ENCODE assay signal across 9 cellular contexts in genomic region chr14:75069811-75070145, GRCh38. TPM values are rescaled to one million over a fixed set of nuclear protein-coding genes. Genes with fewer than 3 reads are reported as not detected.
DNase-seq lines count a peak whose midpoint lies in the region; ATAC-seq and FAIRE-seq lines count a peak whose summit lies in the region.
"Had no signal": no experiment of that assay in that cellular context is flagged by ENCODE, and none has a peak within 500 bp of the region (broad histone marks: within the 10 kb centered on the region; RNA-seq: fewer than 3 reads in every experiment).

No MANE protein-coding gene starts in this region.

- no peaks in the 10 kb centered on the region for H3K36me3 Mint-ChIP-seq in activated T-helper 2 cell treated with anti-CD3 and anti-CD28 coated beads, Interferon-gamma antibody, Interleukin-2, Interleukin-4, amounts not matched to agents 10 μg/mL and 5 μg/mL and 100 μg/mL, durations not matched to agents 14 hours and 24 hours and 36 hours (ENCODE audit: low read depth)
- H3K36me3 Mint-ChIP-seq in stimulated activated memory B cell treated with anti-CD40 and anti-IgM and Interleukin-4, amounts not matched to agents 10 μg/mL and 1 μg/mL and 100 μg/mL, for 72 hours = no peaks in the 10 kb centered on the region

- H3K4me3 ChIP-seq in HUES64 (ENCODE audit: low read length) (peak overlapping the region; percentile 63), iPS-11a (ENCODE audit: low read depth, low read length) (peak overlapping the region; percentile 65)

- H3K27me3 Mint-ChIP-seq in activated T-helper 2 cell treated with anti-CD3 and anti-CD28 coated beads, Interferon-gamma antibody, Interleukin-2, Interleukin-4, amounts not matched to agents 10 μg/mL and 5 μg/mL and 100 μg/mL, durations not matched to agents 14 hours and 24 hours and 36 hours (ENCODE audit: low read depth) = no peaks in the 10 kb centered on the region
- H3K27me3 Mint-ChIP-seq in stimulated activated memory B cell treated with anti-CD40 and anti-IgM and Interleukin-4, amounts not matched to agents 10 μg/mL and 1 μg/mL and 100 μg/mL, for 72 hours = no peaks in the 10 kb centered on the region

- H3K27ac ChIP-seq in HUES64 (ENCODE audit: low read depth, low read length) = peak overlapping the region; percentile 55; the same call in 1 of the 2 replicates

- H3K27ac Mint-ChIP-seq in activated T-helper 2 cell treated with anti-CD3 and anti-CD28 coated beads, Interferon-gamma antibody, Interleukin-2, Interleukin-4, amounts not matched to agents 10 μg/mL and 5 μg/mL and 100 μg/mL, durations not matched to agents 14 hours and 24 hours and 36 hours = peak overlapping the region; percentile 34
- no peak overlapping the region for H3K27ac Mint-ChIP-seq in stimulated activated memory B cell treated with anti-CD40 and anti-IgM and Interleukin-4, amounts not matched to agents 10 μg/mL and 1 μg/mL and 100 μg/mL, for 72 hours

- 20% methylated on average over 12 of the region's 12 CpGs for WGBS in HUES64

- H3K9ac ChIP-seq in HUES64 (ENCODE audit: low read depth, low read length) = no peak overlapping the region; the same call in none of the 2 replicates

- H3K9me3 ChIP-seq in HUES64 (ENCODE audit: insufficient read depth, low read depth, low read length) = no peaks in the 10 kb centered on the region

- peaks cover 8% of the 10 kb centered on the region for H3K4me1 ChIP-seq in HUES64 (ENCODE audit: insufficient read depth, low read length)

- no peak for ATAC-seq in stimulated activated memory B cell treated with anti-CD40 and anti-IgM and Interleukin-4, amounts not matched to agents 10 μg/mL and 1 μg/mL and 100 μg/mL, for 72 hours
- ATAC-seq in GM21576 (IDR thresholded peaks at IDR 0.05; ENCODE audit: unreplicated experiment) = no peak

- peaks cover 3% of the 10 kb centered on the region for H3K4me1 Mint-ChIP-seq in activated T-helper 2 cell treated with anti-CD3 and anti-CD28 coated beads, Interferon-gamma antibody, Interleukin-2, Interleukin-4, amounts not matched to agents 10 μg/mL and 5 μg/mL and 100 μg/mL, durations not matched to agents 14 hours and 24 hours and 36 hours (ENCODE audit: low read depth)
- peaks cover 6% of the 10 kb centered on the region for H3K4me1 Mint-ChIP-seq in stimulated activated memory B cell treated with anti-CD40 and anti-IgM and Interleukin-4, amounts not matched to agents 10 μg/mL and 1 μg/mL and 100 μg/mL, for 72 hours

- intact Hi-C loops in activated T-helper 2 cell treated with anti-CD3 and anti-CD28 coated beads, Interferon-gamma antibody, Interleukin-2, Interleukin-4, amounts not matched to agents 10 μg/mL and 5 μg/mL and 100 μg/mL, durations not matched to agents 14 hours and 24 hours and 36 hours (cut with micrococcal nuclease) = no loop called here

- H3K36me3 ChIP-seq in HUES64 (ENCODE audit: insufficient read depth, low read length) = no peaks in the 10 kb centered on the region

- no peak for DNase-seq in activated T-helper 2 cell treated with anti-CD3 and anti-CD28 coated beads, Interferon-gamma antibody, Interleukin-2, Interleukin-4, amounts not matched to agents 10 μg/mL and 5 μg/mL and 100 μg/mL, durations not matched to agents 14 hours and 24 hours and 36 hours (ENCODE audit: low spot score)
- no peak for DNase-seq in NK-92 treated with Interleukin-12 subunit alpha and Interleukin-12 subunit beta, amount 100 ng/mL, for 24 hours (lab: John Stamatoyannopoulos, UW)
- no peak for DNase-seq in ureter (ENCODE audit: low spot score)
- DNase-seq in RCC 7860 (ENCODE audit: low spot score) = no peak

- no peaks in the 10 kb centered on the region for H3K27me3 ChIP-seq in HUES64 (ENCODE audit: insufficient read depth, low read length)

- no peak overlapping the region for H3K4me3 Mint-ChIP-seq in activated T-helper 2 cell treated with anti-CD3 and anti-CD28 coated beads, Interferon-gamma antibody, Interleukin-2, Interleukin-4, amounts not matched to agents 10 μg/mL and 5 μg/mL and 100 μg/mL, durations not matched to agents 14 hours and 24 hours and 36 hours (ENCODE audit: low read depth)
- peak overlapping the region; percentile 20 for H3K4me3 Mint-ChIP-seq in stimulated activated memory B cell treated with anti-CD40 and anti-IgM and Interleukin-4, amounts not matched to agents 10 μg/mL and 1 μg/mL and 100 μg/mL, for 72 hours

- no peaks in the 10 kb centered on the region for H3K9me3 Mint-ChIP-seq in activated T-helper 2 cell treated with anti-CD3 and anti-CD28 coated beads, Interferon-gamma antibody, Interleukin-2, Interleukin-4, amounts not matched to agents 10 μg/mL and 5 μg/mL and 100 μg/mL, durations not matched to agents 14 hours and 24 hours and 36 hours
- no peaks in the 10 kb centered on the region for H3K9me3 Mint-ChIP-seq in stimulated activated memory B cell treated with anti-CD40 and anti-IgM and Interleukin-4, amounts not matched to agents 10 μg/mL and 1 μg/mL and 100 μg/mL, for 72 hours

- FAIRE-seq in RCC 7860 (lab: Jason Lieb, UNC) = no peak

RNA-seq across cellular contexts. Expression of gene ZC2HC1C, which starts 0.3 kb away (rescaled TPM):
- 1.5 TPM for polyA plus RNA-seq in HUES64 (2013, experiment 1 of 2)
- 1.0 TPM for polyA plus RNA-seq in HUES64 (2013, experiment 2 of 2)
- 0.94 and 1.5 TPM in 2 replicates for total RNA-seq in activated T-helper 2 cell treated with anti-CD3 and anti-CD28 coated beads, Interferon-gamma antibody, Interleukin-2, Interleukin-4, amounts not matched to agents 10 μg/mL and 5 μg/mL and 100 μg/mL, durations not matched to agents 14 hours and 24 hours and 36 hours
- 3.0 TPM for total RNA-seq in ureter
- total RNA-seq: HT1080 had no signal

RNA-seq across cellular contexts. Expression of gene ACYP1, which starts 6.0 kb away (rescaled TPM):
- 14.1 TPM for polyA plus RNA-seq in HUES64 (2013, experiment 1 of 2)
- polyA plus RNA-seq in HUES64 (2013, experiment 2 of 2) = 21.0 TPM
- 42.8 and 43.5 TPM in 2 replicates for total RNA-seq in activated T-helper 2 cell treated with anti-CD3 and anti-CD28 coated beads, Interferon-gamma antibody, Interleukin-2, Interleukin-4, amounts not matched to agents 10 μg/mL and 5 μg/mL and 100 μg/mL, durations not matched to agents 14 hours and 24 hours and 36 hours
- 14.1 TPM for total RNA-seq in ureter

RNA-seq across cellular contexts. Expression of gene MLH3, which starts 18.5 kb away (rescaled TPM):
- 9.0 TPM for polyA plus RNA-seq in HUES64 (2013, experiment 1 of 2)
- polyA plus RNA-seq in HUES64 (2013, experiment 2 of 2) = 12.6 TPM
- 28.2 and 28.3 TPM in 2 replicates for total RNA-seq in activated T-helper 2 cell treated with anti-CD3 and anti-CD28 coated beads, Interferon-gamma antibody, Interleukin-2, Interleukin-4, amounts not matched to agents 10 μg/mL and 5 μg/mL and 100 μg/mL, durations not matched to agents 14 hours and 24 hours and 36 hours
- 44.2 TPM for total RNA-seq in ureter

RNA-seq across cellular contexts. Expression of gene NEK9, which starts 57.1 kb away (rescaled TPM):
- polyA plus RNA-seq in HUES64 (2013, experiment 1 of 2) = 28.6 TPM
- 37.7 TPM for polyA plus RNA-seq in HUES64 (2013, experiment 2 of 2)
- 58.1 and 69.8 TPM in 2 replicates for total RNA-seq in activated T-helper 2 cell treated with anti-CD3 and anti-CD28 coated beads, Interferon-gamma antibody, Interleukin-2, Interleukin-4, amounts not matched to agents 10 μg/mL and 5 μg/mL and 100 μg/mL, durations not matched to agents 14 hours and 24 hours and 36 hours
- 89.2 TPM for total RNA-seq in ureter
